ENCODE assay signal across 11 cellular contexts in genomic region chr1:41221995-41222991, GRCh38. TPM values are rescaled to one million over a fixed set of nuclear protein-coding genes. Genes with fewer than 3 reads are reported as not detected.
DNase-seq lines count a peak whose midpoint lies in the region; ATAC-seq lines count a peak whose summit lies in the region.
"Had no signal": no experiment of that assay in that cellular context is flagged by ENCODE, and none has a peak within 500 bp of the region (broad histone marks: within the 10 kb centered on the region; RNA-seq: fewer than 3 reads in every experiment).

No MANE protein-coding gene starts in this region.

- ATAC-seq in GM19468 (IDR thresholded peaks at IDR 0.05; ENCODE audit: extremely low read depth, unreplicated experiment), result peak; percentile 49
- no peak for ATAC-seq in activated CD4-positive, alpha-beta T cell treated with anti-CD3 and anti-CD28 coated beads for 36 hours
- ATAC-seq: sciatic nerve had no signal

- H3K4me1 Mint-ChIP-seq in activated T-cell treated with anti-CD3 and anti-CD28 coated beads, Interleukin-2, amount 50 U/mL, for 24 hours (ENCODE audit: low read depth), result peaks cover 13% of the 10 kb centered on the region
- H3K4me1 Mint-ChIP-seq in activated CD4-positive, alpha-beta T cell treated with anti-CD3 and anti-CD28 coated beads, Interleukin-2, amount 10 ng/mL, durations not matched to agents 7 days and 5 days, result peaks cover 11% of the 10 kb centered on the region
- peaks cover 6% of the 10 kb centered on the region for H3K4me1 Mint-ChIP-seq in activated CD4-positive, alpha-beta T cell treated with anti-CD3 and anti-CD28 coated beads for 36 hours

- CTCF ChIA-PET in activated CD4-positive, alpha-beta T cell treated with anti-CD3 and anti-CD28 coated beads, Interleukin-2, amount 10 ng/mL, durations not matched to agents 7 days and 5 days (lab: Charles Lee), result interaction anchor here (0.6 kb wide), 1 partner anchor 76 kb away, joined by 3 read pairs; no protein-coding TSS in a partner anchor
- CTCF ChIA-PET in activated CD4-positive, alpha-beta T cell treated with anti-CD3 and anti-CD28 coated beads for 36 hours (lab: Charles Lee), result no interaction called here

- DNase-seq in DMS 273 (lab: John Stamatoyannopoulos, UW; ENCODE audit: unreplicated experiment), result peak; percentile 100
- DNase-seq in NCI-H2107 treated with DMSO at 0.1 percent for 48 hours (lab: John Stamatoyannopoulos, UW; ENCODE audit: unreplicated experiment), result peak; percentile 76
- DNase-seq in cerebellum (ENCODE audit: low spot score), result peak; percentile 10
- DNase-seq in putamen (ENCODE audit: low spot score), result no peak
- DNase-seq in activated T-cell treated with anti-CD3 and anti-CD28 coated beads, Interleukin-2, amount 50 U/mL, for 24 hours, result no peak
- no peak for DNase-seq in activated CD4-positive, alpha-beta T cell treated with anti-CD3 and anti-CD28 coated beads, Interleukin-2, amount 10 ng/mL, durations not matched to agents 7 days and 5 days
- no peak for DNase-seq in activated CD4-positive, alpha-beta T cell treated with anti-CD3 and anti-CD28 coated beads for 36 hours
- DNase-seq: activated naive CD4-positive, alpha-beta T cell treated with anti-CD3 and anti-CD28 coated beads, Interleukin-2, amount 10 ng/mL, durations not matched to agents 7 days and 5 days; Caco-2 had no signal

- H3K27ac Mint-ChIP-seq in activated T-cell treated with anti-CD3 and anti-CD28 coated beads, Interleukin-2, amount 50 U/mL, for 24 hours, result no peak overlapping the region
- no peak overlapping the region for H3K27ac Mint-ChIP-seq in activated CD4-positive, alpha-beta T cell treated with anti-CD3 and anti-CD28 coated beads, Interleukin-2, amount 10 ng/mL, durations not matched to agents 7 days and 5 days
- no peak overlapping the region for H3K27ac Mint-ChIP-seq in activated CD4-positive, alpha-beta T cell treated with anti-CD3 and anti-CD28 coated beads for 36 hours
- H3K27ac Mint-ChIP-seq: activated naive CD4-positive, alpha-beta T cell treated with anti-CD3 and anti-CD28 coated beads, Interleukin-2, amount 10 ng/mL, durations not matched to agents 7 days and 5 days had no signal

- peaks cover 47% of the 10 kb centered on the region for H3K36me3 Mint-ChIP-seq in activated T-cell treated with anti-CD3 and anti-CD28 coated beads, Interleukin-2, amount 50 U/mL, for 24 hours (ENCODE audit: low read depth)
- H3K36me3 Mint-ChIP-seq in activated CD4-positive, alpha-beta T cell treated with anti-CD3 and anti-CD28 coated beads, Interleukin-2, amount 10 ng/mL, durations not matched to agents 7 days and 5 days (ENCODE audit: low read depth), result peaks cover 32% of the 10 kb centered on the region
- H3K36me3 Mint-ChIP-seq in activated CD4-positive, alpha-beta T cell treated with anti-CD3 and anti-CD28 coated beads for 36 hours (ENCODE audit: low read depth), result peaks cover 34% of the 10 kb centered on the region

- POLR2A ChIA-PET in activated CD4-positive, alpha-beta T cell treated with anti-CD3 and anti-CD28 coated beads, Interleukin-2, amount 10 ng/mL, durations not matched to agents 7 days and 5 days (lab: Charles Lee), result no interaction called here
- POLR2A ChIA-PET in activated CD4-positive, alpha-beta T cell treated with anti-CD3 and anti-CD28 coated beads for 36 hours (lab: Charles Lee), result no interaction called here

- H3K27me3 Mint-ChIP-seq in activated T-cell treated with anti-CD3 and anti-CD28 coated beads, Interleukin-2, amount 50 U/mL, for 24 hours, result no peaks in the 10 kb centered on the region
- no peaks in the 10 kb centered on the region for H3K27me3 Mint-ChIP-seq in activated CD4-positive, alpha-beta T cell treated with anti-CD3 and anti-CD28 coated beads, Interleukin-2, amount 10 ng/mL, durations not matched to agents 7 days and 5 days
- no peaks in the 10 kb centered on the region for H3K27me3 Mint-ChIP-seq in activated CD4-positive, alpha-beta T cell treated with anti-CD3 and anti-CD28 coated beads for 36 hours
- H3K27me3 Mint-ChIP-seq: activated naive CD4-positive, alpha-beta T cell treated with anti-CD3 and anti-CD28 coated beads, Interleukin-2, amount 10 ng/mL, durations not matched to agents 7 days and 5 days had no signal

- intact Hi-C loops in activated CD4-positive, alpha-beta T cell treated with anti-CD3 and anti-CD28 coated beads for 36 hours (cut with DNase I, micrococcal nuclease), result no loop called here

- H3K9me3 Mint-ChIP-seq in activated T-cell treated with anti-CD3 and anti-CD28 coated beads, Interleukin-2, amount 50 U/mL, for 24 hours, result peaks cover 24% of the 10 kb centered on the region
- peaks cover 24% of the 10 kb centered on the region for H3K9me3 Mint-ChIP-seq in activated CD4-positive, alpha-beta T cell treated with anti-CD3 and anti-CD28 coated beads, Interleukin-2, amount 10 ng/mL, durations not matched to agents 7 days and 5 days
- H3K9me3 Mint-ChIP-seq in activated CD4-positive, alpha-beta T cell treated with anti-CD3 and anti-CD28 coated beads for 36 hours (ENCODE audit: low read depth), result peaks cover 13% of the 10 kb centered on the region

- H3K4me3 Mint-ChIP-seq in activated T-cell treated with anti-CD3 and anti-CD28 coated beads, Interleukin-2, amount 50 U/mL, for 24 hours, result no peak overlapping the region
- no peak overlapping the region for H3K4me3 Mint-ChIP-seq in activated CD4-positive, alpha-beta T cell treated with anti-CD3 and anti-CD28 coated beads, Interleukin-2, amount 10 ng/mL, durations not matched to agents 7 days and 5 days
- no peak overlapping the region for H3K4me3 Mint-ChIP-seq in activated CD4-positive, alpha-beta T cell treated with anti-CD3 and anti-CD28 coated beads for 36 hours
- H3K4me3 Mint-ChIP-seq: activated naive CD4-positive, alpha-beta T cell treated with anti-CD3 and anti-CD28 coated beads, Interleukin-2, amount 10 ng/mL, durations not matched to agents 7 days and 5 days had no signal

RNA-seq across cellular contexts. Expression of gene SCMH1, which starts 19.8 kb away (rescaled TPM):
- total RNA-seq in cerebellum, result 65.8 TPM
- total RNA-seq in activated CD4-positive, alpha-beta T cell treated with anti-CD3 and anti-CD28 coated beads, Interleukin-2, amount 10 ng/mL, durations not matched to agents 7 days and 5 days, result 10 to 100 TPM; 24.2 to 24.7 TPM
- total RNA-seq in activated CD4-positive, alpha-beta T cell treated with anti-CD3 and anti-CD28 coated beads for 36 hours, result 10 to 100 TPM; 23.7 to 31.0 TPM

Comparison
In these comparisons a context has a peak if more than half of its experiments do, and no peak if none do; other contexts are left out.
1. DNase-seq: peak in DMS 273 (single experiment), NCI-H2107 treated with DMSO at 0.1 percent for 48 hours (single experiment) and cerebellum (single experiment); none in putamen (single experiment), activated T-cell treated with anti-CD3 and anti-CD28 coated beads, Interleukin-2, amount 50 U/mL, for 24 hours (single experiment), activated CD4-positive, alpha-beta T cell treated with anti-CD3 and anti-CD28 coated beads, Interleukin-2, amount 10 ng/mL, durations not matched to agents 7 days and 5 days (single experiment) and activated CD4-positive, alpha-beta T cell treated with anti-CD3 and anti-CD28 coated beads for 36 hours (single experiment).